8 cellular contexts compared by ENCODE assay signal in the genomic region with DNA sequence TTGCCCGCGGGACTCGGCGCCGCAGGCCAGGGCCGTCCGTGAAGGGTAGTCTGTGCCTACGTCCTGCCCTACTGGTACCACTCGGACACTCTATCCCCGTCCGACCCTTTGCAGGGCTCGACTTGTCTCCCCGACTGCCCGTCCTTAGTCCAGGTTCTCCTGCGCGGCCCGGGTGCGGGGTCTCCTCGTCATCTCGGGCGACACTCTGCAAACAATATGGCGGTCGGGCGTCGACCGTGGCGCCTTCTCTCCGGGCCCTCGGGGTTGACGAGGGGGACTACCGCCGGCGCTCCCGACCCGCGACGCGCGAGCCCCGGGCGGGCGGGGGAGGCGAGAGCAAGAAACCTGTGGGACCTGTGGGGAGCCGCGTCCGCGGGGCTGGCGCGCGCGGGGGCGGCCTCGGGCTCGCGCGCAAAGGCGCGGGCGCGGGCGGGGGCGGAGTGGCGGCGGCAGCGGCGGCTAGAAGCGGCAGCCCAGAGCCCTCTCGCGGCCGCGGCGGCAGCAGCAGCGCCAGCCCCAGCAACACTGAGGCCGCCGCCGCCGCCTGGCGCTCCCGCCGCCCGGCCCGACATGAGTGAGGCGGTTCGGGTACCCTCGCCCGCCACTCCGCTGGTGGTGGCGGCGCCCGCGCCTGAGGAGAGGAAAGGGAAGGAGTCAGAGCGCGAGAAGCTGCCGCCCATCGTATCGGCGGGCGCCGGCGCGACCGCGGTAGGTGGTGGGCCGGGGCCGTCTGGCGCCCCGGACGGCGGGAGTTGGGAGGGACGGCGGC. TPM values are rescaled to one million over a fixed set of nuclear protein-coding genes. Genes with fewer than 3 reads are reported as not detected.
A peak's percentile ranks its signal among the peaks of the same experiment; 100 is the strongest.
DNase-seq lines count a peak whose midpoint lies in the region; ATAC-seq and TF ChIP-seq lines count a peak whose summit lies in the region.

HECTD2 (plus strand) TSS at position 476 of the 769 bp plus-strand sequence; CDS start at position 571, 95 bp downstream.

- peaks cover 18% of the 10 kb centered on the region for H3K4me1 Mint-ChIP-seq in activated CD4-positive, alpha-beta T cell treated with anti-CD3 and anti-CD28 coated beads, Interleukin-2, amount 10 ng/mL, durations not matched to agents 7 days and 5 days
- H3K4me1 Mint-ChIP-seq in dendritic cell treated with granulocyte-macrophage colony-stimulating factor and Interleukin-4, amounts not matched to agents 40 ng/mL and 50 ng/mL, for 4 days (ENCODE audit: low read depth): peaks cover 14% of the 10 kb centered on the region

- H3K4me3 ChIP-seq in AG04449 (ENCODE audit: low read depth, low read length) (peak within 1 kb of the TSS; percentile 79), lower leg skin (ENCODE audit: low read depth, poor library complexity, severe bottlenecking) (peak within 1 kb of the TSS; percentile 86)

- CTCF ChIA-PET in AG04449 (lab: Yijun Ruan, JAX): interaction anchor here (0.8 to 3.7 kb wide), 9 partner anchors 9 to 226 kb away, joined by 3 to 30 read pairs (median 5); no protein-coding TSS in a partner anchor
- CTCF ChIA-PET in activated CD4-positive, alpha-beta T cell treated with anti-CD3 and anti-CD28 coated beads, Interleukin-2, amount 10 ng/mL, durations not matched to agents 7 days and 5 days (lab: Charles Lee): no interaction called here

- H3K27me3 Mint-ChIP-seq in activated CD4-positive, alpha-beta T cell treated with anti-CD3 and anti-CD28 coated beads, Interleukin-2, amount 10 ng/mL, durations not matched to agents 7 days and 5 days: peaks cover 19% of the 10 kb centered on the region
- peaks cover 21% of the 10 kb centered on the region for H3K27me3 Mint-ChIP-seq in dendritic cell treated with granulocyte-macrophage colony-stimulating factor and Interleukin-4, amounts not matched to agents 40 ng/mL and 50 ng/mL, for 4 days

- intact Hi-C loops in dendritic cell treated with granulocyte-macrophage colony-stimulating factor and Interleukin-4, amounts not matched to agents 40 ng/mL and 50 ng/mL, for 4 days (cut with micrococcal nuclease): no loop called here
- intact Hi-C loops in lower leg skin (cut with DNase I; ENCODE audit: low total_unique reads): no loop called here

- TF ChIP-seq POLR2A in lower leg skin (IDR thresholded peaks at IDR 0.05): peak in 1 of 2 donors; percentile 8

- POLR2A ChIA-PET in AG04449 (lab: Yijun Ruan, JAX): interaction anchor here (0.8 to 1.6 kb wide), 3 partner anchors 203 to 223 kb away, joined by 3 to 4 read pairs (median 3); partner anchors contain the start of gene PPP1R3C
- POLR2A ChIA-PET in activated CD4-positive, alpha-beta T cell treated with anti-CD3 and anti-CD28 coated beads, Interleukin-2, amount 10 ng/mL, durations not matched to agents 7 days and 5 days (lab: Charles Lee): no interaction called here

- ATAC-seq in GM18508 (IDR thresholded peaks at IDR 0.05; ENCODE audit: insufficient read depth, unreplicated experiment) (peak; percentile 61), HG02981 (IDR thresholded peaks at IDR 0.05; ENCODE audit: unreplicated experiment) (peak; percentile 86)

- peak within 1 kb of the TSS; percentile 97 for H3K27ac Mint-ChIP-seq in activated CD4-positive, alpha-beta T cell treated with anti-CD3 and anti-CD28 coated beads, Interleukin-2, amount 10 ng/mL, durations not matched to agents 7 days and 5 days
- H3K27ac Mint-ChIP-seq in dendritic cell treated with granulocyte-macrophage colony-stimulating factor and Interleukin-4, amounts not matched to agents 40 ng/mL and 50 ng/mL, for 4 days: peak within 1 kb of the TSS; percentile 98

- TF ChIP-seq CTCF in AG04449 (IDR thresholded peaks at IDR 0.05; ENCODE audit: insufficient read depth, low read length, missing control alignments) (peak; percentile 38), lower leg skin (IDR thresholded peaks at IDR 0.05) (no peak)

- H3K9me3 Mint-ChIP-seq in activated CD4-positive, alpha-beta T cell treated with anti-CD3 and anti-CD28 coated beads, Interleukin-2, amount 10 ng/mL, durations not matched to agents 7 days and 5 days: no peaks in the 10 kb centered on the region
- no peaks in the 10 kb centered on the region for H3K9me3 Mint-ChIP-seq in dendritic cell treated with granulocyte-macrophage colony-stimulating factor and Interleukin-4, amounts not matched to agents 40 ng/mL and 50 ng/mL, for 4 days

- no peaks in the 10 kb centered on the region for H3K36me3 Mint-ChIP-seq in activated CD4-positive, alpha-beta T cell treated with anti-CD3 and anti-CD28 coated beads, Interleukin-2, amount 10 ng/mL, durations not matched to agents 7 days and 5 days (ENCODE audit: low read depth)
- H3K36me3 Mint-ChIP-seq in dendritic cell treated with granulocyte-macrophage colony-stimulating factor and Interleukin-4, amounts not matched to agents 40 ng/mL and 50 ng/mL, for 4 days (ENCODE audit: low read depth): peaks cover 13% of the 10 kb centered on the region

- no peak for DNase-seq in AG04449 (ENCODE audit: low read depth, low spot score)
- peak; percentile 56 for DNase-seq in NCI-H2196 treated with DMSO at 0.1 percent for 48 hours (lab: John Stamatoyannopoulos, UW; ENCODE audit: unreplicated experiment)
- DNase-seq in activated CD4-positive, alpha-beta T cell treated with anti-CD3 and anti-CD28 coated beads, Interleukin-2, amount 10 ng/mL, durations not matched to agents 7 days and 5 days: peak; percentile 72
- DNase-seq in lower leg skin (ENCODE audit: low spot score in 2 of 2): peak; percentile 49 to 94
- DNase-seq in stimulated activated CD4-positive, alpha-beta T cell treated with anti-CD3 and anti-CD28 coated beads, Interleukin-4, amount 100 ng/mL, for 4 hours: peak; percentile 85 to 86

- peak within 1 kb of the TSS; percentile 77 for H3K4me3 Mint-ChIP-seq in activated CD4-positive, alpha-beta T cell treated with anti-CD3 and anti-CD28 coated beads, Interleukin-2, amount 10 ng/mL, durations not matched to agents 7 days and 5 days
- peak within 1 kb of the TSS; percentile 81 for H3K4me3 Mint-ChIP-seq in dendritic cell treated with granulocyte-macrophage colony-stimulating factor and Interleukin-4, amounts not matched to agents 40 ng/mL and 50 ng/mL, for 4 days

- WGBS in lower leg skin, 2 donors: 0 to 1% methylated on average over 56 to 65 of the region's 111 CpGs

RNA-seq across cellular contexts. Expression of gene HECTD2, which starts in this region (rescaled TPM):
- 1 to 10 TPM; 2.6 to 3.1 TPM for total RNA-seq in activated CD4-positive, alpha-beta T cell treated with anti-CD3 and anti-CD28 coated beads, Interleukin-2, amount 10 ng/mL, durations not matched to agents 7 days and 5 days
- total RNA-seq in lower leg skin: 1 to 10 TPM; 4.2 to 7.1 (median 6.2) TPM
